18 cellular contexts compared by ENCODE assay signal in genomic region chr1:117166076-117166475, GRCh38. TPM values are rescaled to one million over a fixed set of nuclear protein-coding genes. Genes with fewer than 3 reads are reported as not detected.
DNase-seq lines count a peak whose midpoint lies in the region; TF ChIP-seq lines count a peak whose summit lies in the region.
"Had no signal": no experiment of that assay in that cellular context is flagged by ENCODE, and none has a peak within 500 bp of the region (broad histone marks: within the 10 kb centered on the region; RNA-seq: fewer than 3 reads in every experiment).

No MANE protein-coding gene starts in this region.

- H3K4me3 ChIP-seq in fibroblast of villous mesenchyme (ENCODE audit: low read depth, low read length) (no peak overlapping the region), esophagus muscularis mucosa (no peak overlapping the region)

- no peaks in the 10 kb centered on the region for H3K4me1 ChIP-seq in esophagus muscularis mucosa

- no peaks in the 10 kb centered on the region for H3K27me3 ChIP-seq in esophagus muscularis mucosa

- TF ChIP-seq CTCF in fibroblast of villous mesenchyme (IDR thresholded peaks at IDR 0.05; ENCODE audit: insufficient read depth, low read depth, low read length) (no peak), esophagus muscularis mucosa (IDR thresholded peaks at IDR 0.05) (no peak)

- intact Hi-C loops in esophagus muscularis mucosa (cut with DNase I), result no loop called here

- TF ChIP-seq EP300 in esophagus muscularis mucosa (IDR thresholded peaks at IDR 0.05), result no peak

- peak; percentile 85 for DNase-seq in A172 (ENCODE audit: low spot score)
- DNase-seq in GM04504 (ENCODE audit: low read depth), result peak; percentile 55
- peak; percentile 76 for DNase-seq in amniotic epithelial cell (ENCODE audit: low read depth)
- peak; percentile 87 for DNase-seq in fibroblast of villous mesenchyme (ENCODE audit: low read depth)
- no peak for DNase-seq in SIG-M5 (lab: John Stamatoyannopoulos, UW)
- no peak for DNase-seq in esophagus muscularis mucosa (ENCODE audit: extremely low spot score)
- DNase-seq in NCI-H1436 treated with DMSO at 0.1 percent for 48 hours (lab: John Stamatoyannopoulos, UW), result no peak
- DNase-seq in activated effector memory CD4-positive, alpha-beta T cell treated with Interleukin-2 at 50 U/mL for 16 hours, result no peak
- DNase-seq: activated CD4-positive, alpha-beta T cell treated with anti-CD3 and anti-CD28 coated beads for 1 hour; activated CD8-positive, alpha-beta memory T cell treated with anti-CD3 and anti-CD28 coated beads, Interleukin-2, amount 50 U/mL, for 48 hours; activated naive CD4-positive, alpha-beta T cell treated with anti-CD3 and anti-CD28 coated beads, Interleukin-2, amount 10 ng/mL, durations not matched to agents 7 days and 5 days; left ventricle myocardium superior; natural killer cell; NCI-H2029 treated with DMSO at 0.1 percent for 48 hours; stimulated activated CD4-positive, alpha-beta T cell treated with anti-CD3 and anti-CD28 coated beads, Interleukin-2, amount 100 ng/mL, for 24 hours had no signal

- TF ChIP-seq POLR2A in esophagus muscularis mucosa (IDR thresholded peaks at IDR 0.05; ENCODE audit: low read depth), result no peak

- no peak overlapping the region for H3K27ac ChIP-seq in esophagus muscularis mucosa (replicated peaks in 1 of 4)

- H3K9me3 ChIP-seq in esophagus muscularis mucosa, result no peaks in the 10 kb centered on the region

- H3K36me3 ChIP-seq in esophagus muscularis mucosa, result no peaks in the 10 kb centered on the region

- 87% methylated on average over 2 of the region's 2 CpGs for WGBS in esophagus muscularis mucosa

RNA-seq across cellular contexts. Expression of gene TRIM45, which starts 44.5 kb away (rescaled TPM):
- total RNA-seq in A172 (2014; rRNA removed; shearing (Covaris generic)), result 2.6 and 6.0 TPM in 2 replicates
- total RNA-seq in fibroblast of villous mesenchyme (1.7 and 2.6 TPM in 2 replicates), esophagus muscularis mucosa (1 to 10 TPM; 1.4 to 5.4 (median 3.1) TPM)

RNA-seq across cellular contexts. Expression of gene VTCN1, which starts 44.7 kb away (rescaled TPM):
- not detected in 2 replicates for total RNA-seq in A172 (2014; rRNA removed; shearing (Covaris generic))
- total RNA-seq in fibroblast of villous mesenchyme, result not detected in 2 replicates
- total RNA-seq in esophagus muscularis mucosa, result not detected
- total RNA-seq: A673; left ventricle myocardium superior; natural killer cell; pulmonary artery endothelial cell; T-helper 2 cell treated with Interferon-gamma antibody and Interleukin-4, amounts not matched to agents 100 ng/mL and 5 ng/mL, for 36 hours had no signal

Comparison
In these comparisons a context has a peak if more than half of its experiments do, and no peak if none do; other contexts are left out.
1. DNase-seq: peak in A172 (single experiment), GM04504 (single experiment), amniotic epithelial cell (single experiment) and fibroblast of villous mesenchyme (single experiment); none in SIG-M5 (single experiment), esophagus muscularis mucosa (single experiment), NCI-H1436 treated with DMSO at 0.1 percent for 48 hours (single experiment) and activated effector memory CD4-positive, alpha-beta T cell treated with Interleukin-2 at 50 U/mL for 16 hours (single experiment).